ENCODE assay signal across 22 cellular contexts in the genomic region with DNA sequence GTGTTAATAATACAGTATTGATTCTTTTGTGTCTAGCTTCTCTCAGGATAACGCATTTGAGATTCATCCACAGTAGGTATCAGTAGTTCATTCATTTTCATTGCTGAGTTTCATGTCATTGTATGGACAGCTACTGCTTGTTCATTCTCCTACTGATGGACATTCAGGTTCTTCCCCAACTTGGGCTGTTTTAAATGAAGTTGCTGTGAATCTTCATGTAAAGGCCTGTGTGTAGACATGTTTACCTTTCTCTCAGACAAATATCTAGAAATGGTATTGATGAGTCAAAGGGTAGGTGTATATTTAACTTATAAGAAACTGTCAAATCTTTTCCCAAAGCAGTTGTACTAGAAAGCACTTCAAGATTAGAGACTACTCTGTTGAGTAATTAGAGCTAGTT. TPM values are rescaled to one million over a fixed set of nuclear protein-coding genes. Genes with fewer than 3 reads are reported as not detected.
DNase-seq lines count a peak whose midpoint lies in the region; ATAC-seq, FAIRE-seq and TF ChIP-seq lines count a peak whose summit lies in the region.
"Had no signal": no experiment of that assay in that cellular context is flagged by ENCODE, and none has a peak within 500 bp of the region (broad histone marks: within the 10 kb centered on the region; RNA-seq: fewer than 3 reads in every experiment).

No MANE protein-coding gene starts in this region.

- H3K27ac Mint-ChIP-seq in activated T-helper 17 cell treated with anti-CD3 and anti-CD28 coated beads, Interleukin-2, amount 50 U/mL, for 72 hours = no peak overlapping the region
- H3K27ac Mint-ChIP-seq in endodermal cell = no peak overlapping the region
- H3K27ac Mint-ChIP-seq: CD14-positive monocyte; CD4-positive, alpha-beta T cell had no signal

- no peaks in the 10 kb centered on the region for H3K9me3 Mint-ChIP-seq in activated T-helper 17 cell treated with anti-CD3 and anti-CD28 coated beads, Interleukin-2, amount 50 U/mL, for 72 hours
- H3K9me3 Mint-ChIP-seq in endodermal cell = no peaks in the 10 kb centered on the region
- H3K9me3 Mint-ChIP-seq: CD14-positive monocyte; CD4-positive, alpha-beta T cell; CD8-positive, alpha-beta memory T cell; H9 had no signal

- TF ChIP-seq CTCF in D721Med (IDR thresholded peaks at IDR 0.05; ENCODE audit: insufficient read depth, missing control alignments) (no peak), endodermal cell (conservative IDR thresholded peaks at IDR 0.05) (no peak), A673 (conservative IDR thresholded peaks at IDR 0.05; ENCODE audit: low read depth, low read length) (no peak)

- no peak for TF ChIP-seq POLR2A in H54 (IDR thresholded peaks at IDR 0.05; ENCODE audit: low read depth, low read length)

- no peak overlapping the region for H3K9ac ChIP-seq in endodermal cell (ENCODE audit: extremely low read depth, low read length, poor library complexity, severe bottlenecking)
- H3K9ac ChIP-seq: BLaER1 treated with 17β-estradiol and CSF1 and Interleukin-3, amounts not matched to agents 10 nM and 100 nM had no signal

- H3K36me3 Mint-ChIP-seq in activated T-helper 17 cell treated with anti-CD3 and anti-CD28 coated beads, Interleukin-2, amount 50 U/mL, for 72 hours (ENCODE audit: low read depth) = no peaks in the 10 kb centered on the region
- H3K36me3 Mint-ChIP-seq in endodermal cell (ENCODE audit: low read depth) = peaks cover 22% of the 10 kb centered on the region
- H3K36me3 Mint-ChIP-seq: CD14-positive monocyte; CD8-positive, alpha-beta memory T cell had no signal

- H3K4me1 Mint-ChIP-seq in activated T-helper 17 cell treated with anti-CD3 and anti-CD28 coated beads, Interleukin-2, amount 50 U/mL, for 72 hours = peaks cover 5% of the 10 kb centered on the region
- H3K4me1 Mint-ChIP-seq in endodermal cell = peaks cover 25% of the 10 kb centered on the region
- H3K4me1 Mint-ChIP-seq: CD14-positive monocyte had no signal

- H3K4me1 ChIP-seq in endodermal cell (ENCODE audit: control insufficient read depth, insufficient read depth, low read length) (no peaks in the 10 kb centered on the region), A673 (ENCODE audit: insufficient read depth, low read length, poor library complexity, severe bottlenecking) (no peaks in the 10 kb centered on the region)
- H3K4me1 ChIP-seq: BLaER1 treated with 17β-estradiol and CSF1 and Interleukin-3, amounts not matched to agents 10 nM and 100 nM had no signal

- H3K27ac ChIP-seq in endodermal cell (ENCODE audit: low read depth, low read length) (no peak overlapping the region), A673 (ENCODE audit: low read depth, low read length, poor library complexity, severe bottlenecking) (no peak overlapping the region)
- H3K27ac ChIP-seq: 22Rv1; BLaER1 treated with 17β-estradiol and CSF1 and Interleukin-3, amounts not matched to agents 10 nM and 100 nM had no signal

- FAIRE-seq in D721Med (lab: Jason Lieb, UNC) (peak; percentile 29), H54 (lab: Jason Lieb, UNC) (peak; percentile 41)
- FAIRE-seq: A204.1, GM12892, GM19239, H1 had no signal

- BruUV-seq in A673 (replicated peaks; lab: Mats Ljungman, UMichigan) = no TSS peak

- H3K27me3 ChIP-seq in endodermal cell (ENCODE audit: control insufficient read depth, insufficient read depth, low read length, poor library complexity, severe bottlenecking) (no peaks in the 10 kb centered on the region), A673 (replicated peaks; ENCODE audit: insufficient read depth, low read depth, low read length, poor library complexity) (peaks cover 14% of the 10 kb centered on the region)
- H3K27me3 ChIP-seq: BE2C; BLaER1 treated with 17β-estradiol and CSF1 and Interleukin-3, amounts not matched to agents 10 nM and 100 nM had no signal

- H3K4me3 ChIP-seq in endodermal cell (ENCODE audit: low read length) (peak overlapping the region; percentile 30), A673 (ENCODE audit: low read depth, low read length, poor library complexity, severe bottlenecking) (no peak overlapping the region)
- H3K4me3 ChIP-seq: BLaER1 treated with 17β-estradiol and CSF1 and Interleukin-3, amounts not matched to agents 10 nM and 100 nM had no signal

- peak; percentile 39 for ATAC-seq in activated T-helper 17 cell treated with anti-CD3 and anti-CD28 coated beads, Interleukin-2, amount 50 U/mL, for 72 hours (replicated peaks)
- ATAC-seq in GM21447 (IDR thresholded peaks at IDR 0.05; ENCODE audit: unreplicated experiment) = no peak
- ATAC-seq: HCT116 had no signal

- intact Hi-C loops in A673 (cut with micrococcal nuclease; ENCODE audit: unreplicated experiment) = no loop called here

- H3K4me3 Mint-ChIP-seq in activated T-helper 17 cell treated with anti-CD3 and anti-CD28 coated beads, Interleukin-2, amount 50 U/mL, for 72 hours = no peak overlapping the region
- no peak overlapping the region for H3K4me3 Mint-ChIP-seq in endodermal cell
- H3K4me3 Mint-ChIP-seq: CD14-positive monocyte; CD4-positive, alpha-beta T cell; CD8-positive, alpha-beta memory T cell; H9 had no signal

- no peaks in the 10 kb centered on the region for H3K9me3 ChIP-seq in endodermal cell (ENCODE audit: control insufficient read depth, low read length)
- no peaks in the 10 kb centered on the region for H3K9me3 ChIP-seq in A673 (ENCODE audit: low read depth, low read length, poor library complexity, severe bottlenecking)
- H3K9me3 ChIP-seq: BE2C; BLaER1 treated with 17β-estradiol and CSF1 and Interleukin-3, amounts not matched to agents 10 nM and 100 nM had no signal

- H3K36me3 ChIP-seq in endodermal cell (ENCODE audit: control insufficient read depth, insufficient read depth, low read length) (peaks cover 66% of the 10 kb centered on the region), A673 (ENCODE audit: insufficient read depth, low read length, poor library complexity, severe bottlenecking) (no peaks in the 10 kb centered on the region)
- H3K36me3 ChIP-seq: BE2C; BLaER1 treated with 17β-estradiol and CSF1 and Interleukin-3, amounts not matched to agents 10 nM and 100 nM had no signal

- WGBS in endodermal cell (ENCODE audit: insufficient coverage in 1 of 2, insufficient read length in 1 of 2), 2 experiments = 100% methylated on average over 1 of the region's 1 CpG

- POLR2A ChIA-PET in A673 (lab: Charles Lee; ENCODE audit: low non-redundant PET) = no interaction called here

- H3K27me3 Mint-ChIP-seq in activated T-helper 17 cell treated with anti-CD3 and anti-CD28 coated beads, Interleukin-2, amount 50 U/mL, for 72 hours = no peaks in the 10 kb centered on the region
- no peaks in the 10 kb centered on the region for H3K27me3 Mint-ChIP-seq in endodermal cell (ENCODE audit: insufficient read depth)
- H3K27me3 Mint-ChIP-seq: CD4-positive, alpha-beta T cell had no signal

- DNase-seq in D721Med (ENCODE audit: insufficient read length, low spot score) = no peak
- DNase-seq in H54 (ENCODE audit: insufficient read length, low spot score) = no peak
- DNase-seq in endodermal cell = no peak
- DNase-seq in A673 (ENCODE audit: low spot score) = no peak
- DNase-seq in SK-N-DZ (ENCODE audit: low spot score) = no peak
- DNase-seq: ACHN; AML-193; BE2C; CD4-positive, alpha-beta T cell; CD8-positive, alpha-beta memory T cell; GF-D8; H9 had no signal

- CTCF ChIA-PET in A673 (lab: Charles Lee) = no interaction called here

RNA-seq across cellular contexts. Expression of gene MCF2L2, which starts 26.7 kb away (rescaled TPM):
- total RNA-seq in activated T-helper 17 cell treated with anti-CD3 and anti-CD28 coated beads, Interleukin-2, amount 50 U/mL, for 72 hours = 1 to 10 TPM; 9.0 to 10.0 TPM
- 10 to 100 TPM; 72.6 to 86.5 TPM for total RNA-seq in endodermal cell
- polyA plus RNA-seq in endodermal cell (2013, experiment 1 of 2) = 21.3 TPM
- 22.1 TPM for polyA plus RNA-seq in endodermal cell (2013, experiment 2 of 2)
- 0.26 TPM in 1 of 2 replicates, not detected in the other for total RNA-seq in A673 (2021)
- polyA plus RNA-seq in SK-N-DZ (2014; cell fraction: cytosol; rRNA removed) = 6.6 and 8.0 TPM in 2 replicates
- polyA plus RNA-seq in SK-N-DZ (2014; cell fraction: nucleus; rRNA removed) = 9.2 and 10.1 TPM in 2 replicates
